In genomic region chr3:56557815-56558170, GRCh38 we compare ENCODE assay signal across 8 cellular contexts. TPM values are rescaled to one million over a fixed set of nuclear protein-coding genes. Genes with fewer than 3 reads are reported as not detected.
A peak's percentile ranks its signal among the peaks of the same experiment; 100 is the strongest.
DNase-seq lines count a peak whose midpoint lies in the region; ATAC-seq and TF ChIP-seq lines count a peak whose summit lies in the region.

No MANE protein-coding gene starts in this region.

- H3K9me3 ChIP-seq in heart right ventricle (no peaks in the 10 kb centered on the region), iPS DF 6.9 (ENCODE audit: control insufficient read depth, insufficient read depth, low read length) (no peaks in the 10 kb centered on the region), stomach (no peaks in the 10 kb centered on the region)

- H3K4me3 Mint-ChIP-seq in T-cell = peak overlapping the region; percentile 94 to 97 (median 97)

- no peak for TF ChIP-seq POLR2A in stomach (IDR thresholded peaks at IDR 0.05)

- 18 to 26% methylated on average over 7 of the region's 7 CpGs for WGBS in heart right ventricle, 2 donors
- no CpG with 5 or more reads among the region's 7 CpGs for WGBS in iPS DF 6.9 (ENCODE audit: insufficient coverage, insufficient read length)
- WGBS in stomach, 5 donors = 8 to 19% (median 10%) methylated on average over 7 of the region's 7 CpGs

- no peaks in the 10 kb centered on the region for H3K27me3 ChIP-seq in heart right ventricle
- H3K27me3 ChIP-seq in iPS DF 6.9 (ENCODE audit: control insufficient read depth, insufficient read depth, low read length) = no peaks in the 10 kb centered on the region
- no peaks in the 10 kb centered on the region for H3K27me3 ChIP-seq in stomach

- H3K36me3 Mint-ChIP-seq in T-cell = peaks cover 15% of the 10 kb centered on the region

- no peaks in the 10 kb centered on the region for H3K9me3 Mint-ChIP-seq in T-cell

- ATAC-seq in heart right ventricle = no peak
- peak in 1 of 4 experiments; percentile 27 for ATAC-seq in T-cell (replicated peaks in 1 of 4)
- ATAC-seq in HG02763 (IDR thresholded peaks at IDR 0.05; ENCODE audit: unreplicated experiment) = no peak

- DNase-seq in heart right ventricle (no peak), cardiac septum (ENCODE audit: low spot score) (no peak), T-cell (no peak), iPS DF 6.9 (ENCODE audit: low read depth, low spot score) (no peak), stomach (no peak), hypothalamus (lab: John Stamatoyannopoulos, UW) (no peak), NCI-H2081 (lab: John Stamatoyannopoulos, UW) (no peak)

- peaks cover 33 to 45% (median 35%) of the 10 kb centered on the region in 3 donors for H3K4me1 Mint-ChIP-seq in T-cell

- CTCF ChIA-PET in T-cell (lab: Charles Lee) = interaction anchor here in 1 of 2 donors (0.9 to 2.0 kb wide), 6 partner anchors 9 to 242 kb away, joined by 3 to 16 read pairs (median 4); no protein-coding TSS in a partner anchor

- H3K4me3 ChIP-seq in heart right ventricle (peak overlapping the region; percentile 65 to 91 (median 80)), iPS DF 6.9 (ENCODE audit: low read length) (peak overlapping the region; percentile 90; the same call in 1 of the 2 replicates), stomach (peak overlapping the region; percentile 69 to 87 (median 78))

- H3K27ac ChIP-seq in heart right ventricle (peak overlapping the region in 8 of 10 donors; percentile 71 to 90 (median 83)), iPS DF 6.9 (ENCODE audit: low read length) (no peak overlapping the region), stomach (peak overlapping the region in 4 of 5 donors; percentile 85 to 94 (median 89))

- peaks cover 0 to 21% (median 12%) of the 10 kb centered on the region in 9 donors for H3K4me1 ChIP-seq in heart right ventricle
- H3K4me1 ChIP-seq in iPS DF 6.9 (ENCODE audit: control insufficient read depth, insufficient read depth, low read length) = no peaks in the 10 kb centered on the region
- peaks cover 8 to 27% (median 17%) of the 10 kb centered on the region in 4 donors for H3K4me1 ChIP-seq in stomach

- TF ChIP-seq CTCF in heart right ventricle (IDR thresholded peaks at IDR 0.05) (no peak), stomach (IDR thresholded peaks at IDR 0.05) (peak in 2 of 7 experiments; percentile 0 to 4)

- POLR2A ChIA-PET in T-cell (lab: Charles Lee) = interaction anchor here in 1 of 2 donors (1.0 to 2.0 kb wide), 3 partner anchors 36 to 70 kb away, joined by 4 to 10 read pairs (median 5); no protein-coding TSS in a partner anchor

- peaks cover 0 to 40% (median 11%) of the 10 kb centered on the region in 9 donors for H3K36me3 ChIP-seq in heart right ventricle
- no peaks in the 10 kb centered on the region for H3K36me3 ChIP-seq in iPS DF 6.9 (ENCODE audit: control insufficient read depth, insufficient read depth, low read length)
- H3K36me3 ChIP-seq in stomach = peaks cover 0 to 29% (median 28%) of the 10 kb centered on the region in 4 donors

- intact Hi-C loops in heart right ventricle (cut with DNase I) (no loop called here), cardiac septum (cut with DNase I) (no loop called here), stomach (cut with DNase I; ENCODE audit: low total_unique reads) (no loop called here)

- no peak for TF ChIP-seq EP300 in stomach (IDR thresholded peaks at IDR 0.05)

- H3K27ac Mint-ChIP-seq in T-cell = peak overlapping the region; percentile 97 to 98

- no peaks in the 10 kb centered on the region for H3K27me3 Mint-ChIP-seq in T-cell

RNA-seq across cellular contexts. Expression of gene CCDC66, which starts 0.8 kb away (rescaled TPM):
- total RNA-seq in heart right ventricle (10 to 100 TPM in 9 of 10 donors, 1 to 10 TPM in 1; 9.8 to 18.6 (median 12.8) TPM), cardiac septum (18.4 TPM), T-cell (10 to 100 TPM; 57.8 to 75.2 (median 72.6) TPM), stomach (10 to 100 TPM in 4 of 5 donors, 1 to 10 TPM in 1; 3.5 to 66.3 (median 29.6) TPM)
- polyA plus RNA-seq in heart right ventricle (10 to 100 TPM in 1 of 2 donors, 1 to 10 TPM in 1; 4.7 to 15.3 TPM), stomach (1 to 10 TPM; 4.9 to 7.0 (median 6.2) TPM)
